ENCODE assay signal across 9 cellular contexts in the genomic region with DNA sequence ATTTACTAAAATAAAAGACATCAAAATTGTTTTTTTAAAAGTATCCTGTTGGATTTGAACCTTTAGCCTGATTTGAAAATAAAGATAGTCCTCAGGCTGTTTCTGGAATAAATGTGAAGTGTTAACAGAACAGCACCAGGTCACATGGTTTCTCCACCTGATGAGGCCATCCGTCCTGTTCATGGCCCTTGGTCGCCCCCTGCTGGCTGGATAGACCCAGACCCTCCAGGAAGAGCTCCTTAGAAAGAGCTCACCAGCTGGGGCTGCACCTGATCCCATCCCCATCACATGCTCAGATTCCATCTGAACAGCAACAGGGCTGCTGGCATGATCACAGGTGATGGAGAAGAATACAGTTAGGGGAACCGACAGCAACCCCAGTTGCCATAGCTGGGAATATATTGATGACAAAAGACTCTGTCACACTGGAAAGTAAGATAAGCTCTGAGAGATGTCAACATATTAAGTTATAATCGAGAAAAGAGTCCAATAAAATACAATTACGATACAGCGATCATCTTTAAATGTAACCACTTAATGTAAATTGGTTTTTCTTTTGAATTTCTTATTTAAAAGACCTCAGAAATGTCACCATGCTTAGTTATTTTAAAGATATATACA. TPM values are rescaled to one million over a fixed set of nuclear protein-coding genes. Genes with fewer than 3 reads are reported as not detected.
DNase-seq lines count a peak whose midpoint lies in the region; ATAC-seq and TF ChIP-seq lines count a peak whose summit lies in the region.
"Had no signal": no experiment of that assay in that cellular context is flagged by ENCODE, and none has a peak within 500 bp of the region (broad histone marks: within the 10 kb centered on the region; RNA-seq: fewer than 3 reads in every experiment).

No MANE protein-coding gene starts in this region.

- no peak overlapping the region for H3K27ac Mint-ChIP-seq in CD14-positive monocyte
- H3K27ac Mint-ChIP-seq in chondrocyte (ENCODE audit: unreplicated experiment): no peak overlapping the region
- H3K27ac Mint-ChIP-seq: IgD-negative memory B cell had no signal

- H3K9me3 Mint-ChIP-seq in CD14-positive monocyte: no peaks in the 10 kb centered on the region
- no peaks in the 10 kb centered on the region for H3K9me3 Mint-ChIP-seq in chondrocyte (ENCODE audit: low read depth)
- H3K9me3 Mint-ChIP-seq: IgD-negative memory B cell had no signal

- H3K27me3 Mint-ChIP-seq in CD14-positive monocyte (ENCODE audit: low read depth in 3 of 3): peaks cover 0 to 1% (median 0%) of the 10 kb centered on the region in 3 donors
- peaks cover 19% of the 10 kb centered on the region for H3K27me3 Mint-ChIP-seq in chondrocyte (ENCODE audit: low read depth)
- H3K27me3 Mint-ChIP-seq: IgD-negative memory B cell had no signal

- ATAC-seq in HG03342 (IDR thresholded peaks at IDR 0.05; ENCODE audit: unreplicated experiment) (peak; percentile 100), left lung (peak; percentile 100)

- no peaks in the 10 kb centered on the region for H3K27me3 ChIP-seq in left lung

- no peak overlapping the region for H3K4me3 Mint-ChIP-seq in CD14-positive monocyte
- no peak overlapping the region for H3K4me3 Mint-ChIP-seq in chondrocyte (ENCODE audit: unreplicated experiment)
- H3K4me3 Mint-ChIP-seq: IgD-negative memory B cell had no signal

- intact Hi-C loops in CD14-positive monocyte (cut with micrococcal nuclease) (no loop called here), left lung (cut with DNase I) (no loop called here)

- no peaks in the 10 kb centered on the region for H3K9me3 ChIP-seq in left lung

- H3K4me1 ChIP-seq in left lung: no peaks in the 10 kb centered on the region

- H3K4me3 ChIP-seq in left lung: no peak overlapping the region

- DNase-seq in CD14-positive monocyte (ENCODE audit: low spot score): peak; percentile 64
- peak; percentile 60 for DNase-seq in GM19240 (ENCODE audit: insufficient read length, low spot score)
- DNase-seq in NCI-H446 (lab: John Stamatoyannopoulos, UW): peak; percentile 2 to 75
- peak; percentile 83 to 88 for DNase-seq in activated CD4-positive, alpha-beta T cell treated with anti-CD3 and anti-CD28 coated beads for 4 hours
- DNase-seq in chondrocyte (ENCODE audit: low spot score): no peak
- DNase-seq in left lung: peak; percentile 85 to 91
- DNase-seq in stimulated activated CD4-positive, alpha-beta T cell treated with anti-CD3 and anti-CD28 coated beads, TNF-alpha, amount 100 ng/mL, for 4 hours (ENCODE audit: low read depth in 3 of 3): peak; percentile 77 to 88 (median 79)

- peak; percentile 83 for TF ChIP-seq CTCF in CD14-positive monocyte (IDR thresholded peaks at IDR 0.05)
- peak; percentile 86 for TF ChIP-seq CTCF in chondrocyte (IDR thresholded peaks at IDR 0.05)
- TF ChIP-seq CTCF in left lung (IDR thresholded peaks at IDR 0.05): peak; percentile 82 to 88

- H3K36me3 ChIP-seq in left lung: no peaks in the 10 kb centered on the region

- H3K4me1 Mint-ChIP-seq in CD14-positive monocyte: no peaks in the 10 kb centered on the region
- H3K4me1 Mint-ChIP-seq in chondrocyte (ENCODE audit: low read depth): no peaks in the 10 kb centered on the region
- H3K4me1 Mint-ChIP-seq: IgD-negative memory B cell had no signal

- H3K36me3 Mint-ChIP-seq in CD14-positive monocyte: no peaks in the 10 kb centered on the region
- no peaks in the 10 kb centered on the region for H3K36me3 Mint-ChIP-seq in chondrocyte (ENCODE audit: low read depth)
- H3K36me3 Mint-ChIP-seq: IgD-negative memory B cell had no signal

- no peak overlapping the region for H3K27ac ChIP-seq in left lung

RNA-seq across cellular contexts. Expression of a gene that starts 4.8 kb away (rescaled TPM):
- not detected for polyA plus RNA-seq in CD14-positive monocyte
- total RNA-seq in chondrocyte (not detected in 3 replicates), left lung (not detected)
- polyA plus RNA-seq: IgD-negative memory B cell had no signal

RNA-seq across cellular contexts. Expression of a gene that starts 18.4 kb away (rescaled TPM):
- polyA plus RNA-seq in CD14-positive monocyte: not detected
- not detected in 3 replicates for total RNA-seq in chondrocyte
- total RNA-seq in left lung: not detected
- polyA plus RNA-seq: IgD-negative memory B cell had no signal

RNA-seq across cellular contexts. Expression of a gene that starts 41.7 kb away (rescaled TPM):
- polyA plus RNA-seq in CD14-positive monocyte: not detected
- not detected in 3 replicates for total RNA-seq in chondrocyte
- total RNA-seq in left lung: not detected
- polyA plus RNA-seq: IgD-negative memory B cell had no signal

RNA-seq across cellular contexts. Expression of a gene that starts 55.4 kb away (rescaled TPM):
- not detected for polyA plus RNA-seq in CD14-positive monocyte
- 0.47 TPM in 1 of 3 replicates, not detected in the others for total RNA-seq in chondrocyte
- total RNA-seq in left lung: 1 to 10 TPM; 5.0 to 5.3 TPM
- polyA plus RNA-seq: IgD-negative memory B cell had no signal

RNA-seq across cellular contexts. Expression of a gene that starts 58.2 kb away (rescaled TPM):
- polyA plus RNA-seq in CD14-positive monocyte: not detected
- not detected in 3 replicates for total RNA-seq in chondrocyte
- not detected for total RNA-seq in left lung
- polyA plus RNA-seq: IgD-negative memory B cell had no signal
